Comparison of ENCODE assay signal across 2 cellular contexts in genomic region chr10:70822421-70822820, GRCh38.
TF ChIP-seq lines count a peak whose summit lies in the region.

No MANE protein-coding gene starts in this region.

TF ChIP-seq in SK-N-SH, 30 proteins besides CTCF, POLR2A, EP300 and RAD21 (continued from another document):
- TF ChIP-seq REST (IDR thresholded peaks at IDR 0.05; ENCODE audit: low read depth, low read length) (no peak), SMC3 (IDR thresholded peaks at IDR 0.05; ENCODE audit: low read depth, low read length) (no peak)

TF ChIP-seq in SK-N-SH treated with all-trans-retinoic acid at 6 μM for 48 hours, 23 proteins besides CTCF, POLR2A, EP300 and RAD21 (continued from another document):
- TF ChIP-seq TSHZ2 (CRISPR knock-in tag; IDR thresholded peaks at IDR 0.05) (no peak), ZNF565 (CRISPR knock-in tag; conservative IDR thresholded peaks at IDR 0.05; ENCODE audit: low read depth) (no peak)
